Comparison of ENCODE assay signal across 20 cellular contexts in the genomic region with DNA sequence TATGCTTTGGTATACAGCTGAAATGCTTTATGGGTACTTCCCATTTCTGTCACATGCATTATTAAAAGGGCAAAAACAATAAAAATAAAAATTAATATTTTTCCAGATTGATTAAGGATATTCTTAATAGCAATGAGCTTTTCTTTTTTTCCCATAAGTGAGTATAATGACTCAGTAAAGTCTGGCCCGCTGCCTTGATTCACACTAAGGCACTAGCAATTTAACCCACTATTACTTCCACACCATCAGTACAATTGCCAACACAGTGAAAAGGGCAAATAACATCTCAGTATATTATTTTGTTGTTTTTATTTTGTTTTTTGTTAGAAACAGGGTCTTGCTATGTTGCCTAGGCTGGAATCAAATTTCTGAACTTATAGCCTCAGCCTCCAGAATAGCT.
A peak's percentile ranks its signal among the peaks of the same experiment; 100 is the strongest.
DNase-seq lines count a peak whose midpoint lies in the region; FAIRE-seq and TF ChIP-seq lines count a peak whose summit lies in the region.
"Had no signal": no experiment of that assay in that cellular context is flagged by ENCODE, and none has a peak within 500 bp of the region (broad histone marks: within the 10 kb centered on the region; RNA-seq: fewer than 3 reads in every experiment).

No MANE protein-coding gene starts in this region.

- H3K4me3 Mint-ChIP-seq in MCF 10A (ENCODE audit: unreplicated experiment) (no peak overlapping the region), astrocyte (ENCODE audit: unreplicated experiment) (no peak overlapping the region)
- H3K4me3 Mint-ChIP-seq: CD14-positive monocyte; CD8-positive, alpha-beta T cell had no signal

- H3K27me3 Mint-ChIP-seq in MCF 10A (ENCODE audit: insufficient read depth, unreplicated experiment) (no peaks in the 10 kb centered on the region), astrocyte (ENCODE audit: low read depth, unreplicated experiment) (no peaks in the 10 kb centered on the region)

- no peak overlapping the region for H2BK15ac ChIP-seq in mesenchymal stem cell (ENCODE audit: low read depth, poor library complexity, severe bottlenecking)

- POLR2A ChIA-PET in MCF 10A (lab: Yijun Ruan, JAX) = interaction anchor here (0.7 to 1.6 kb wide), 2 partner anchors 17 to 126 kb away, joined by 3 to 5 read pairs; no protein-coding TSS in a partner anchor

- intact Hi-C loops in MCF 10A (cut with micrococcal nuclease) = no loop called here
- intact Hi-C loops in breast epithelium (cut with DNase I; ENCODE audit: low total_unique reads) = no loop called here
- intact Hi-C loops in tibial artery (cut with DNase I; ENCODE audit: low total_unique reads) = no loop called here

- H3K4me2 ChIP-seq in astrocyte (ENCODE audit: low read length) = no peak overlapping the region
- H3K4me2 ChIP-seq in mesenchymal stem cell (ENCODE audit: low read length, poor library complexity, severe bottlenecking) = no peak overlapping the region

- H3K27me3 ChIP-seq in breast epithelium (no peaks in the 10 kb centered on the region), astrocyte (ENCODE audit: insufficient read depth, low read length) (no peaks in the 10 kb centered on the region), mesenchymal stem cell (ENCODE audit: control insufficient read depth in 1 of 2, insufficient read depth in 1 of 2, low read length in 2 of 2) (no peaks in the 10 kb centered on the region), tibial artery (no peaks in the 10 kb centered on the region)

- no peak overlapping the region for H4K8ac ChIP-seq in mesenchymal stem cell (ENCODE audit: low read length)

- no peak overlapping the region for H2AK5ac ChIP-seq in mesenchymal stem cell (ENCODE audit: low read length, severe bottlenecking)

- H3K23ac ChIP-seq in mesenchymal stem cell (ENCODE audit: low read length in 2 of 2) = no peak overlapping the region

- CTCF ChIA-PET in MCF 10A (lab: Yijun Ruan, JAX) = interaction anchor here (0.6 to 0.9 kb wide), 4 partner anchors 13 to 295 kb away, joined by 3 to 4 read pairs (median 4); no protein-coding TSS in a partner anchor

- H3K9ac ChIP-seq in astrocyte (ENCODE audit: low read length) = no peak overlapping the region
- no peak overlapping the region for H3K9ac ChIP-seq in mesenchymal stem cell (ENCODE audit: low read length)

- H3K27ac Mint-ChIP-seq in MCF 10A (ENCODE audit: low read depth, unreplicated experiment) = no peak overlapping the region
- no peak overlapping the region for H3K27ac Mint-ChIP-seq in astrocyte (ENCODE audit: unreplicated experiment)
- H3K27ac Mint-ChIP-seq: CD14-positive monocyte; CD8-positive, alpha-beta T cell had no signal

- 80% methylated on average over 1 of the region's 1 CpG for WGBS in mesenchymal stem cell

- H3K79me1 ChIP-seq in mesenchymal stem cell (replicated peaks; ENCODE audit: low read length, poor library complexity, severe bottlenecking) = no peaks in the 10 kb centered on the region

- H3K36me3 ChIP-seq in breast epithelium (no peaks in the 10 kb centered on the region), astrocyte (ENCODE audit: insufficient read depth, low read length) (no peaks in the 10 kb centered on the region), mesenchymal stem cell (ENCODE audit: control insufficient read depth in 1 of 2, insufficient read depth in 2 of 2, low read depth in 1 of 2, low read length in 2 of 2) (no peaks in the 10 kb centered on the region), tibial artery (no peaks in the 10 kb centered on the region)

- peak overlapping the region; percentile 31 for H2BK5ac ChIP-seq in mesenchymal stem cell (ENCODE audit: low read depth, low read length, poor library complexity, severe bottlenecking)

- H4K20me1 ChIP-seq in astrocyte (ENCODE audit: insufficient read depth, low read length) = no peaks in the 10 kb centered on the region

- no peak overlapping the region for H3K18ac ChIP-seq in mesenchymal stem cell (ENCODE audit: low read depth in 1 of 2, low read length in 2 of 2)

- H2BK12ac ChIP-seq in mesenchymal stem cell (ENCODE audit: low read length in 2 of 2) = no peak overlapping the region

- BruUV-seq in MCF 10A (replicated peaks; lab: Mats Ljungman, UMichigan) = no TSS peak

- no peak overlapping the region for H4K91ac ChIP-seq in mesenchymal stem cell (ENCODE audit: low read length)

- no peaks in the 10 kb centered on the region for H3K9me3 Mint-ChIP-seq in MCF 10A (ENCODE audit: unreplicated experiment)
- no peaks in the 10 kb centered on the region for H3K9me3 Mint-ChIP-seq in astrocyte (ENCODE audit: unreplicated experiment)
- H3K9me3 Mint-ChIP-seq: CD8-positive, alpha-beta T cell had no signal

- H3K4ac ChIP-seq in mesenchymal stem cell (ENCODE audit: low read depth in 1 of 2, low read length in 2 of 2) = no peak overlapping the region

- no peak for TF ChIP-seq POLR2A in breast epithelium (IDR thresholded peaks at IDR 0.05)

- DNase-seq in MCF 10A (ENCODE audit: unreplicated experiment) (peak; percentile 26), breast epithelium (ENCODE audit: low spot score in 2 of 2) (no peak), astrocyte (ENCODE audit: low read depth) (peak; percentile 31), epithelial cell of prostate (ENCODE audit: low read depth, low spot score) (no peak), mesenchymal stem cell (no peak), tibial artery (no peak), NCI-H526 treated with DMSO at 0.1 percent for 48 hours (lab: John Stamatoyannopoulos, UW) (no peak)
- DNase-seq in stimulated activated CD8-positive, alpha-beta memory T cell treated with anti-CD3 and anti-CD28 coated beads, Interleukin-4, amount 100 ng/mL, for 48 hours = no peak
- DNase-seq: CD8-positive, alpha-beta T cell; COR-L47; DMS153; DMS79 treated with DMSO at 0.1 percent for 48 hours; GDM1; HCEC 1CT had no signal

- no peak for FAIRE-seq in astrocyte (lab: Jason Lieb, UNC)
- FAIRE-seq: D721Med, GM12892, H1, HTR-8/SVneo had no signal

- H3K9me3 ChIP-seq in breast epithelium (no peaks in the 10 kb centered on the region), astrocyte (ENCODE audit: insufficient read depth, low read depth, low read length) (no peaks in the 10 kb centered on the region), mesenchymal stem cell (ENCODE audit: control insufficient read depth, low read length) (no peaks in the 10 kb centered on the region), tibial artery (no peaks in the 10 kb centered on the region)

- H3K27ac ChIP-seq in breast epithelium (no peak overlapping the region), astrocyte (ENCODE audit: low read depth, low read length) (no peak overlapping the region), epithelial cell of prostate (peak overlapping the region; percentile 2), mesenchymal stem cell (ENCODE audit: low read length, poor library complexity, severe bottlenecking) (no peak overlapping the region), tibial artery (no peak overlapping the region)
- H3K27ac ChIP-seq: 22Rv1 had no signal

- H3K4me3 ChIP-seq in breast epithelium (no peak overlapping the region), astrocyte (ENCODE audit: insufficient read depth, low read depth, low read length) (no peak overlapping the region), mesenchymal stem cell (ENCODE audit: insufficient read depth in 1 of 2, low read depth in 1 of 2, low read length in 2 of 2) (no peak overlapping the region), tibial artery (no peak overlapping the region)

- TF ChIP-seq CTCF in MCF 10A (IDR thresholded peaks at IDR 0.05; ENCODE audit: unreplicated experiment) = no peak
- no peak for TF ChIP-seq CTCF in breast epithelium (IDR thresholded peaks at IDR 0.05)
- no peak for TF ChIP-seq CTCF in astrocyte (IDR thresholded peaks at IDR 0.05; ENCODE audit: insufficient read depth, low read depth, low read length)
- no peak for TF ChIP-seq CTCF in tibial artery (IDR thresholded peaks at IDR 0.05)

- H2AFZ ChIP-seq in astrocyte (ENCODE audit: low read depth, low read length) (no peak overlapping the region), mesenchymal stem cell (ENCODE audit: low read depth, low read length) (no peak overlapping the region)

- H3K4me1 Mint-ChIP-seq in MCF 10A (ENCODE audit: insufficient read depth, unreplicated experiment) = peaks cover 12% of the 10 kb centered on the region
- peaks cover 2% of the 10 kb centered on the region for H3K4me1 Mint-ChIP-seq in astrocyte (ENCODE audit: low read depth, unreplicated experiment)
- H3K4me1 Mint-ChIP-seq: CD14-positive monocyte had no signal

- H3K4me1 ChIP-seq in breast epithelium (no peaks in the 10 kb centered on the region), astrocyte (ENCODE audit: insufficient read depth, low read length) (no peaks in the 10 kb centered on the region), mesenchymal stem cell (ENCODE audit: control insufficient read depth, insufficient read depth, low read depth, low read length) (no peaks in the 10 kb centered on the region), tibial artery (peaks cover 0 to 18% (median 0%) of the 10 kb centered on the region in 4 donors)

- H3K79me2 ChIP-seq in astrocyte (ENCODE audit: insufficient read depth, low read length) = no peaks in the 10 kb centered on the region

- H3K36me3 Mint-ChIP-seq in MCF 10A (ENCODE audit: insufficient read depth, unreplicated experiment) (no peaks in the 10 kb centered on the region), astrocyte (ENCODE audit: low read depth, unreplicated experiment) (no peaks in the 10 kb centered on the region)
- H3K36me3 Mint-ChIP-seq: CD14-positive monocyte; CD8-positive, alpha-beta T cell had no signal

- H3K14ac ChIP-seq in mesenchymal stem cell (ENCODE audit: low read length in 2 of 2) = no peak overlapping the region

- no peak overlapping the region for H2BK120ac ChIP-seq in mesenchymal stem cell (ENCODE audit: low read depth, low read length)

Comparison
In these comparisons a context has a peak if more than half of its experiments do, and no peak if none do; other contexts are left out.
1. DNase-seq: peak in MCF 10A (single experiment) and astrocyte (single experiment); none in breast epithelium (0 of 2), epithelial cell of prostate (single experiment), mesenchymal stem cell (single experiment), tibial artery (0 of 2), stimulated activated CD8-positive, alpha-beta memory T cell treated with anti-CD3 and anti-CD28 coated beads, Interleukin-4, amount 100 ng/mL, for 48 hours (single experiment) and NCI-H526 treated with DMSO at 0.1 percent for 48 hours (single experiment).